ENCODE assay signal across 9 cellular contexts in the genomic region with DNA sequence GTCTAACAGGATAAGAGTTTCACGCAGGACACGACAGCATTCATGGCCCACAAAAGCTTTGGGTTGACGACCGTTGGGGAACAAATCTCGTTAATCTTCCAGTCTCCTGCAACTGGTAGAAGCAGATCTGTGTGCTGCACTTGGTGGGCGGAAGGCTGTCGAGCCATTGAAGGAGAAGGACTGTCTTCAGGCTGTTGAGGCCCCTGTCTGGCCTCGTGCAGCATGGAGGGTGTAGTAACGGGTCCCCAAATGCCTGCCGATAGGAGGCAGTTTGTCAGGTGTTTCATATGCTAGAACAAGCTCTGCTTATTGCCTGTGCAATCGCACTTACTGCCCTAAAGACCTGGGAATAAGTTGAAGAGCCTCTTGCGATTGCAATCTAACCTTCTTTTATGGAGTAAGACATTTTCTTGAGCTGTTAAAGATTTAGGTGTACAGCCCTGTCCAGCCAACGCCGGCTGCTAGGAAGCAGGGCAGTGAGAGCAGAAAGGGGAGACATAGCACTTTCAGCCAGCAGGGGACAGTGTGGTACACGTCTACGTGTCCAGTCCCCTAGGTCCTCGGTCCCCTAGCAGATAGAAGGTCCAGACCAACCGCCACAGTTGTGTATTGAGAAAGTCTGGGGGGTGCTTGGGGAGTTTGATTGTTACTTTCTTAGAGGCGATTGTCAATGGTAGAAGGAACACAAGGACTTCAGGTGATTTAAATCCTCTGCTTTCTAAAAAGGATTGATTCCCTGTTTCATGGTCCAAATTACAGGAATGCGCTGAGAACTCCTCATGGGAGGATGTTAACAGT.
DNase-seq lines count a peak whose midpoint lies in the region; ATAC-seq and TF ChIP-seq lines count a peak whose summit lies in the region.
"Had no signal": no experiment of that assay in that cellular context is flagged by ENCODE, and none has a peak within 500 bp of the region (broad histone marks: within the 10 kb centered on the region; RNA-seq: fewer than 3 reads in every experiment).

No MANE protein-coding gene starts in this region.

- no peak for TF ChIP-seq EP300 in transverse colon (IDR thresholded peaks at IDR 0.05; ENCODE audit: low read depth)

- TF ChIP-seq CTCF in AG09319 (IDR thresholded peaks at IDR 0.05; ENCODE audit: low read depth, low read length) (peak; percentile 69), GM12875 (IDR thresholded peaks at IDR 0.05; ENCODE audit: borderline replicate concordance, insufficient read depth, low read depth, low read length) (peak; percentile 79), MCF 10A (IDR thresholded peaks at IDR 0.05; ENCODE audit: unreplicated experiment) (peak; percentile 91), transverse colon (IDR thresholded peaks at IDR 0.05) (peak; percentile 69 to 89 (median 80))

- H3K4me3 ChIP-seq in GM12875 (ENCODE audit: low read depth, low read length) (no peak overlapping the region), transverse colon (no peak overlapping the region)

- no peak for TF ChIP-seq POLR2A in transverse colon (IDR thresholded peaks at IDR 0.05)

- peaks cover 16% of the 10 kb centered on the region for H3K4me1 Mint-ChIP-seq in MCF 10A (ENCODE audit: insufficient read depth, unreplicated experiment)

- WGBS in transverse colon (ENCODE audit: low coverage in 1 of 2), 2 donors = 72 to 80% methylated on average over 2 to 20 of the region's 20 CpGs

- no peak overlapping the region for H3K27ac Mint-ChIP-seq in MCF 10A (ENCODE audit: low read depth, unreplicated experiment)
- H3K27ac Mint-ChIP-seq: stimulated activated naive CD8-positive, alpha-beta T cell treated with anti-CD3 and anti-CD28 coated beads, Interleukin-15, Interleukin-2, amounts not matched to agents 100 ng/mL and 50 ng/mL, for 24 hours had no signal

- no peaks in the 10 kb centered on the region for H3K9me3 Mint-ChIP-seq in MCF 10A (ENCODE audit: unreplicated experiment)
- H3K9me3 Mint-ChIP-seq: stimulated activated naive CD8-positive, alpha-beta T cell treated with anti-CD3 and anti-CD28 coated beads, Interleukin-15, Interleukin-2, amounts not matched to agents 100 ng/mL and 50 ng/mL, for 24 hours had no signal

- POLR2A ChIA-PET in MCF 10A (lab: Yijun Ruan, JAX) = interaction anchor here (0.5 to 4.3 kb wide), 3 partner anchors 120 to 327 kb away, joined by 3 to 52 read pairs (median 5); no protein-coding TSS in a partner anchor

- H3K27ac ChIP-seq in transverse colon = no peak overlapping the region

- H3K36me3 Mint-ChIP-seq in MCF 10A (ENCODE audit: insufficient read depth, unreplicated experiment) = no peaks in the 10 kb centered on the region

- CTCF ChIA-PET in MCF 10A (lab: Yijun Ruan, JAX) = interaction anchor here (0.5 to 9.6 kb wide), 20 partner anchors 8 to 977 kb away, joined by 3 to 163 read pairs (median 4); partner anchors contain the start of gene RIPK4

- intact Hi-C loops in MCF 10A (cut with micrococcal nuclease) = no loop called here
- intact Hi-C loops in left colon (cut with DNase I, micrococcal nuclease) = loop anchor here (5.0 to 10.0 kb wide), 2 partner anchors 165 to 167 kb away; no protein-coding TSS in a partner anchor
- intact Hi-C loops in transverse colon (cut with DNase I; ENCODE audit: low total_unique reads) = no loop called here

- no TSS peak for BruUV-seq in MCF 10A (replicated peaks; lab: Mats Ljungman, UMichigan)

- no peaks in the 10 kb centered on the region for H3K36me3 ChIP-seq in transverse colon

- in situ Hi-C loops in transverse colon (cut with MboI; ENCODE audit: low pct_ligation_motif_present in 1 of 4, low pct_unique_long_range_greater_than_20kb in 1 of 4, low sequenced_read_pairs in 3 of 4) = loop anchor here in 2 of 4 donors (5.0 to 25.0 kb wide), 3 partner anchors 167 to 502 kb away; no protein-coding TSS in a partner anchor

- H3K4me1 ChIP-seq in transverse colon = peaks cover 8 to 25% (median 12%) of the 10 kb centered on the region in 4 donors

- H3K4me3 Mint-ChIP-seq in MCF 10A (ENCODE audit: unreplicated experiment) = peak overlapping the region; percentile 28
- H3K4me3 Mint-ChIP-seq: stimulated activated naive CD8-positive, alpha-beta T cell treated with anti-CD3 and anti-CD28 coated beads, Interleukin-15, Interleukin-2, amounts not matched to agents 100 ng/mL and 50 ng/mL, for 24 hours had no signal

- no peaks in the 10 kb centered on the region for H3K27me3 Mint-ChIP-seq in MCF 10A (ENCODE audit: insufficient read depth, unreplicated experiment)

- peaks cover 5% of the 10 kb centered on the region for H3K27me3 ChIP-seq in transverse colon

- ATAC-seq in left colon = peak; percentile 57
- ATAC-seq in HG03097 (IDR thresholded peaks at IDR 0.05; ENCODE audit: low FRiP score, unreplicated experiment) = no peak
- ATAC-seq in GM21381 (IDR thresholded peaks at IDR 0.05; ENCODE audit: unreplicated experiment) = no peak

- DNase-seq in AG09319 (ENCODE audit: extremely low read depth, low read depth) (no peak), NOMO-1 treated with dmso at 0.1 percent for 144 hours (lab: John Stamatoyannopoulos, UW; ENCODE audit: unreplicated experiment) (peak; percentile 22), MCF 10A (ENCODE audit: unreplicated experiment) (peak; percentile 81), left colon (peak; percentile 65 to 80), transverse colon (peak; percentile 74)

- no peaks in the 10 kb centered on the region for H3K9me3 ChIP-seq in transverse colon

Comparison
In these comparisons a context has a peak if more than half of its experiments do, and no peak if none do; other contexts are left out.
1. intact Hi-C loops: an anchor here in left colon (5.0 to 10.0 kb wide); none called in MCF 10A and transverse colon.